In the genomic region with DNA sequence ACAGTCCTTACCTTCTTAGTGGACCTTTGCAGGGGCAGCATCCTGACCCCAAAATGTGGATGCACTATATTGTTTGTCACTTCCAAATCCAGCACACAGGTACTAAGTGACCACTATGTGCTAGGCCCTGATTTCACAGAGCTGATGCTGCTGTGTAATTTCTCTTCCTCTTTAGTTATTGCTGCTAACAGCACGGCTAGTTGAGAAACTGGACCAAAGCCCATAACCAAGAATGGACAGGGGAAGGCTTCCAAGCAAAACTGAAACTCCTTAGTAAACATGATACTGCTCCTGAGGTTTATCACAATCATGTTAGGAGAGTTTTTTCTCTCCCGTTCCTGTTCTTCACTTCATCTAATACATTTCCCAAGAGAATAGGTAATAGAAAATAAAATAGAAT, we compare ENCODE assay signal across 13 cellular contexts.
DNase-seq lines count a peak whose midpoint lies in the region; ATAC-seq, FAIRE-seq and TF ChIP-seq lines count a peak whose summit lies in the region.
"Had no signal": no experiment of that assay in that cellular context is flagged by ENCODE, and none has a peak within 500 bp of the region (broad histone marks: within the 10 kb centered on the region; RNA-seq: fewer than 3 reads in every experiment).

No MANE protein-coding gene starts in this region.

- no peak for DNase-seq in right lobe of liver
- DNase-seq in HepG2 (ENCODE audit: low spot score): no peak
- DNase-seq in choroid plexus epithelial cell (ENCODE audit: low read depth): peak; percentile 88
- peak; percentile 59 for DNase-seq in medulla oblongata (ENCODE audit: extremely low spot score)
- no peak for DNase-seq in aorta
- DNase-seq in stimulated activated CD4-positive, alpha-beta T cell treated with anti-CD3 and anti-CD28 coated beads, Interleukin-12 subunit alpha, Interleukin-12 subunit beta, amount 100 ng/mL, for 4 hours: no peak
- DNase-seq in HUDEP-2 (lab: John Stamatoyannopoulos, UW; ENCODE audit: unreplicated experiment in 76 of 76): no peak
- DNase-seq in NCI-H446 treated with DMSO at 0.1 percent for 48 hours (lab: John Stamatoyannopoulos, UW): no peak
- DNase-seq: activated CD8-positive, alpha-beta T cell treated with anti-CD3 and anti-CD28 coated beads, Interleukin-2, amount 10 ng/mL, durations not matched to agents 7 days and 5 days; NCI-H1694; nephron progenitor cell; stimulated activated CD4-positive, alpha-beta T cell treated with anti-CD3 and anti-CD28 coated beads, Interleukin-1b, Interleukin-23, amount 100 ng/mL, for 48 hours had no signal

- POLR2A ChIA-PET in HepG2 (lab: Yijun Ruan, JAX): no interaction called here

- intact Hi-C loops in right lobe of liver (cut with DNase I): no loop called here
- intact Hi-C loops in HepG2 (cut with micrococcal nuclease; ENCODE audit: unreplicated experiment): no loop called here
- intact Hi-C loops in aorta (cut with DNase I): no loop called here

- no peak for TF ChIP-seq EP300 in HepG2 (IDR thresholded peaks at IDR 0.05; ENCODE audit: low read depth in 2 of 2, low read length in 2 of 2)
- TF ChIP-seq EP300 in HepG2 (CRISPR knock-in tag; IDR thresholded peaks at IDR 0.05; ENCODE audit: borderline replicate concordance): no peak

- no peaks in the 10 kb centered on the region for H4K20me1 ChIP-seq in HepG2 (ENCODE audit: insufficient read depth, low read length)

- H3K4me1 ChIP-seq in right lobe of liver (no peaks in the 10 kb centered on the region), HepG2 (ENCODE audit: insufficient read depth, low read length) (no peaks in the 10 kb centered on the region), aorta (ENCODE audit: control insufficient read depth in 1 of 2, insufficient read depth in 2 of 2, low read length in 2 of 2) (no peaks in the 10 kb centered on the region)
- H3K4me1 ChIP-seq: A549 had no signal

- TF ChIP-seq POLR2A in right lobe of liver (IDR thresholded peaks at IDR 0.05): no peak
- TF ChIP-seq POLR2A in HepG2 (IDR thresholded peaks at IDR 0.05; ENCODE audit: insufficient read depth in 1 of 2, low read depth in 2 of 2, low read length in 2 of 2): no peak

- WGBS in right lobe of liver (ENCODE audit: insufficient coverage, low coverage, low lambda C conversion rate, missing lambda C conversion rate): 35% methylated on average over 2 of the region's 2 CpGs
- 5% methylated on average over 2 of the region's 2 CpGs for WGBS in HepG2 (ENCODE audit: low lambda C conversion rate)
- 0 to 5% methylated on average over 2 of the region's 2 CpGs for WGBS in aorta, 2 donors

- H3K27me3 ChIP-seq in right lobe of liver: no peaks in the 10 kb centered on the region
- no peaks in the 10 kb centered on the region for H3K27me3 ChIP-seq in HepG2 (ENCODE audit: control insufficient read depth in 1 of 2, insufficient read depth in 2 of 2, low read length in 2 of 2)
- no peaks in the 10 kb centered on the region for H3K27me3 ChIP-seq in aorta (ENCODE audit: control insufficient read depth in 1 of 2, insufficient read depth in 2 of 2, low read length in 1 of 2)

- H3K9ac ChIP-seq in HepG2 (ENCODE audit: insufficient read depth, low read depth, low read length): no peak overlapping the region

- CTCF ChIA-PET in HepG2 (lab: Yijun Ruan, JAX; ENCODE audit: low intra/inter-chr PET ratio, low total read pairs): no interaction called here

- no peak for FAIRE-seq in HepG2 (lab: Jason Lieb, UNC)
- FAIRE-seq: A549 had no signal

- in situ Hi-C loops in HepG2 (cut with HindIII; ENCODE audit: extremely low pct_ligation_motif_present, low pct_unique_long_range_greater_than_20kb): no loop called here

- BruUV-seq in HepG2 (replicated peaks; lab: Mats Ljungman, UMichigan): no TSS peak

- ATAC-seq in right lobe of liver (peak; percentile 35 to 49 (median 39)), HepG2 (no peak), aorta (ENCODE audit: low FRiP score) (peak; percentile 68)
- ATAC-seq: A549; activated CD8-positive, alpha-beta T cell treated with anti-CD3 and anti-CD28 coated beads, Interleukin-2, amount 10 ng/mL, durations not matched to agents 7 days and 5 days had no signal

- TF ChIP-seq CTCF in right lobe of liver (IDR thresholded peaks at IDR 0.05) (no peak), HepG2 (CRISPR knock-in tag; IDR thresholded peaks at IDR 0.05) (no peak), choroid plexus epithelial cell (conservative IDR thresholded peaks at IDR 0.05; ENCODE audit: low read depth, low read length) (no peak)

- H3K4me2 ChIP-seq in HepG2 (ENCODE audit: low read depth, low read length): no peak overlapping the region
- H3K4me2 ChIP-seq: A549 had no signal

- no peak for TF ChIP-seq RAD21 in HepG2 (CRISPR knock-in tag; IDR thresholded peaks at IDR 0.05)

- H3K36me3 ChIP-seq in right lobe of liver (no peaks in the 10 kb centered on the region), HepG2 (replicated peaks in 1 of 2; ENCODE audit: control insufficient read depth in 1 of 2, insufficient read depth in 2 of 2, low read length in 2 of 2) (no peaks in the 10 kb centered on the region), aorta (ENCODE audit: control insufficient read depth in 1 of 2, insufficient read depth in 2 of 2, low read length in 1 of 2) (no peaks in the 10 kb centered on the region)

- H3K9me3 ChIP-seq in right lobe of liver (no peaks in the 10 kb centered on the region), HepG2 (ENCODE audit: low read length) (no peaks in the 10 kb centered on the region), aorta (ENCODE audit: control insufficient read depth, low read length) (no peaks in the 10 kb centered on the region)
- H3K9me3 ChIP-seq: A549 had no signal

- no peak overlapping the region for H2AFZ ChIP-seq in HepG2 (ENCODE audit: low read length)

- no peak overlapping the region for H3K4me3 ChIP-seq in right lobe of liver
- no peak overlapping the region for H3K4me3 ChIP-seq in HepG2 (replicated peaks in 1 of 3; ENCODE audit: insufficient read depth in 1 of 3, low read depth in 2 of 3, low read length in 3 of 3)
- H3K4me3 ChIP-seq in choroid plexus epithelial cell (ENCODE audit: low read depth, low read length): no peak overlapping the region
- no peak overlapping the region for H3K4me3 ChIP-seq in aorta (ENCODE audit: low read length in 2 of 2)
- H3K4me3 ChIP-seq: A549 had no signal

- H3K79me2 ChIP-seq in HepG2 (ENCODE audit: insufficient read depth, low read length): no peaks in the 10 kb centered on the region

- H3K27ac ChIP-seq in right lobe of liver (no peak overlapping the region), HepG2 (ENCODE audit: extremely low read length, insufficient read depth, low read length) (no peak overlapping the region), aorta (ENCODE audit: low read depth in 1 of 2, low read length in 2 of 2) (no peak overlapping the region)
- H3K27ac ChIP-seq: A549 had no signal

TF ChIP-seq in HepG2, 621 proteins besides CTCF, POLR2A, EP300 and RAD21:
- TF ChIP-seq POGZ (CRISPR knock-in tag; IDR thresholded peaks at IDR 0.05): no peak

Comparison
In these comparisons a context has a peak if more than half of its experiments do, and no peak if none do; other contexts are left out.
1. DNase-seq: peak in choroid plexus epithelial cell (single experiment) and medulla oblongata (single experiment); none in right lobe of liver (0 of 3), HepG2 (single experiment), aorta (0 of 2), stimulated activated CD4-positive, alpha-beta T cell treated with anti-CD3 and anti-CD28 coated beads, Interleukin-12 subunit alpha, Interleukin-12 subunit beta, amount 100 ng/mL, for 4 hours (single experiment), HUDEP-2 (0 of 76) and NCI-H446 treated with DMSO at 0.1 percent for 48 hours (single experiment).